8 cellular contexts compared by ENCODE assay signal in genomic region chr6:162856885-162857284, GRCh38.
DNase-seq lines count a peak whose midpoint lies in the region; ATAC-seq and TF ChIP-seq lines count a peak whose summit lies in the region.

No MANE protein-coding gene starts in this region.

- ATAC-seq in GM21390 (IDR thresholded peaks at IDR 0.05; ENCODE audit: unreplicated experiment): no peak
- no peak for ATAC-seq in HG03442 (IDR thresholded peaks at IDR 0.05; ENCODE audit: unreplicated experiment)

- peak overlapping the region; percentile 29 for H3K4me3 ChIP-seq in AG10803 (ENCODE audit: low read length)
- H3K4me3 ChIP-seq in fibroblast of mammary gland (ENCODE audit: control insufficient read depth, low read depth, low read length): no peak overlapping the region

- in situ Hi-C loops in KBM-7 (cut with MboI; ENCODE audit: low pct_unique_long_range_greater_than_20kb, low sequenced_read_pairs): no loop called here

- H3K36me3 Mint-ChIP-seq in nephron progenitor cell (ENCODE audit: low read depth): peaks cover 6% of the 10 kb centered on the region

- H3K27ac Mint-ChIP-seq in nephron progenitor cell: peak overlapping the region; percentile 92

- H3K9me3 Mint-ChIP-seq in nephron progenitor cell: peaks cover 11% of the 10 kb centered on the region

- TF ChIP-seq CTCF in AG10803 (conservative IDR thresholded peaks at IDR 0.05; ENCODE audit: low read length) (peak; percentile 86), fibroblast of mammary gland (conservative IDR thresholded peaks at IDR 0.05; ENCODE audit: control insufficient read depth, insufficient read depth, low read depth, low read length) (peak; percentile 82), nephron progenitor cell (IDR thresholded peaks at IDR 0.05) (peak; percentile 51)

- peaks cover 6% of the 10 kb centered on the region for H3K27me3 Mint-ChIP-seq in nephron progenitor cell (ENCODE audit: low read depth, poor library complexity)

- peaks cover 63% of the 10 kb centered on the region for H3K4me1 Mint-ChIP-seq in nephron progenitor cell

- peak; percentile 82 for DNase-seq in AG10803 (ENCODE audit: low read depth)
- peak; percentile 14 for DNase-seq in KBM-7
- peak; percentile 69 to 76 for DNase-seq in SHP77 (lab: John Stamatoyannopoulos, UW)
- peak; percentile 92 for DNase-seq in fibroblast of mammary gland (ENCODE audit: low read depth)
- DNase-seq in nephron progenitor cell: peak; percentile 26
- no peak for DNase-seq in mesenteric fat pad (ENCODE audit: low spot score)

- H3K4me3 Mint-ChIP-seq in nephron progenitor cell: peak overlapping the region; percentile 70
